Comparison of ENCODE assay signal across 1 cellular context in the genomic region with DNA sequence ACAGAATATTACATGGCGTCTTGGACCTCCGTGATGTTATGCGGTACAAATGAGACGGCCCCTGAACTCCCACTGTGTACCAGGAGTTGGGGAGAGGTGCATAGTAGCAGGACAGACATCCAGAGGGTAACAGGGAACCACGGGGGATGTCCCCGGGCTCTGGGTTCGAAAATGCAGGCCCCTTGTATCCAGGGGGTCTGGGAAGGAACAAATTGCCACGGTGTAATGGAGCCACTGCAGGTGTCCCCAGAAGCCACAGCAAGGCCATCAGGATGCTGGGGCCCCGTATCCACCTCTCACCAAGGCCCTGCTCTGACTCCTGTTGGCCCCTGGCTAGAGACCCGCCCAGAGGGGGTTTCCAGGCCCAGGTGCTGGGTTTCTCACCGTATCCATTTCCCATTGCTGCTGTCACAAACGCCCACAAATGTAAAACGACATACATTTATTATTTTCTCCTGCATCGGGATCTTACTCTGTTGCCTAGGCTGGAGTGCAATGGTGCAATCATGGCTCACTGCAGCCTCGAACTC.
A peak's percentile ranks its signal among the peaks of the same experiment; 100 is the strongest.
TF ChIP-seq lines count a peak whose summit lies in the region.

No MANE protein-coding gene starts in this region.

TF ChIP-seq in GM12878, 131 proteins besides CTCF, POLR2A, EP300 and RAD21 (continued from another document):
- TF ChIP-seq, protein P1, sequence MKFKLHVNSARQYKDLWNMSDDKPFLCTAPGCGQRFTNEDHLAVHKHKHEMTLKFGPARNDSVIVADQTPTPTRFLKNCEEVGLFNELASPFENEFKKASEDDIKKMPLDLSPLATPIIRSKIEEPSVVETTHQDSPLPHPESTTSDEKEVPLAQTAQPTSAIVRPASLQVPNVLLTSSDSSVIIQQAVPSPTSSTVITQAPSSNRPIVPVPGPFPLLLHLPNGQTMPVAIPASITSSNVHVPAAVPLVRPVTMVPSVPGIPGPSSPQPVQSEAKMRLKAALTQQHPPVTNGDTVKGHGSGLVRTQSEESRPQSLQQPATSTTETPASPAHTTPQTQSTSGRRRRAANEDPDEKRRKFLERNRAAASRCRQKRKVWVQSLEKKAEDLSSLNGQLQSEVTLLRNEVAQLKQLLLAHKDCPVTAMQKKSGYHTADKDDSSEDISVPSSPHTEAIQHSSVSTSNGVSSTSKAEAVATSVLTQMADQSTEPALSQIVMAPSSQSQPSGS (IDR thresholded peaks at IDR 0.05; ENCODE audit: low read length) = no peak; the same call in 1 of the 2 replicates
- TF ChIP-seq IKZF1 (conservative IDR thresholded peaks at IDR 0.05) (peak; percentile 39; the same call in 1 of the 2 replicates), RBBP5 (conservative IDR thresholded peaks at IDR 0.05) (no peak), ZBTB11 (CRISPR knock-in tag; IDR thresholded peaks at IDR 0.05) (no peak), HDAC6 (IDR thresholded peaks at IDR 0.05; ENCODE audit: unreplicated experiment) (no peak), ETV6 (conservative IDR thresholded peaks at IDR 0.05 in 1 of 2, IDR thresholded peaks at IDR 0.05 in 1 of 2; ENCODE audit: borderline replicate concordance in 1 of 2, low read depth in 1 of 2) (0 out of 4 replicates have a peak, but pooled peaks of 1 of the 2 experiments have one; percentile 12), MTA2 (IDR thresholded peaks at IDR 0.05; ENCODE audit: low read depth) (no peak), SP1 (IDR thresholded peaks at IDR 0.05; ENCODE audit: low read depth, low read length) (peak; percentile 12), KDM1A (IDR thresholded peaks at IDR 0.05; ENCODE audit: borderline replicate concordance) (no peak), HCFC1 (IDR thresholded peaks at IDR 0.05; ENCODE audit: low read length) (no peak), PML (IDR thresholded peaks at IDR 0.05; ENCODE audit: low read length) (no peak), ZNF207 (IDR thresholded peaks at IDR 0.05; ENCODE audit: borderline replicate concordance) (no peak), SIN3A (IDR thresholded peaks at IDR 0.05; ENCODE audit: low read depth, low read length) (no peak), ESRRA (IDR thresholded peaks at IDR 0.05; ENCODE audit: low read length) (no peak), CUX1 (IDR thresholded peaks at IDR 0.05; ENCODE audit: insufficient replicate concordance, low read depth, low read length) (no peak), IRF4 (IDR thresholded peaks at IDR 0.05; ENCODE audit: low read depth, low read length) (no peak), EED (IDR thresholded peaks at IDR 0.05; ENCODE audit: low read depth) (peak; percentile 43; the same call in 1 of the 2 replicates), MXI1 (IDR thresholded peaks at IDR 0.05; ENCODE audit: low read depth, low read length) (no peak), ZNF687 (IDR thresholded peaks at IDR 0.05) (peak; percentile 43; the same call in 1 of the 2 replicates)
- TF ChIP-seq, protein P2, sequence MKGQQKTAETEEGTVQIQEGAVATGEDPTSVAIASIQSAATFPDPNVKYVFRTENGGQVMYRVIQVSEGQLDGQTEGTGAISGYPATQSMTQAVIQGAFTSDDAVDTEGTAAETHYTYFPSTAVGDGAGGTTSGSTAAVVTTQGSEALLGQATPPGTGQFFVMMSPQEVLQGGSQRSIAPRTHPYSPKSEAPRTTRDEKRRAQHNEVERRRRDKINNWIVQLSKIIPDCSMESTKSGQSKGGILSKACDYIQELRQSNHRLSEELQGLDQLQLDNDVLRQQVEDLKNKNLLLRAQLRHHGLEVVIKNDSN (IDR thresholded peaks at IDR 0.05; ENCODE audit: borderline replicate concordance, extremely low read length, insufficient read depth, low read depth, low read length) = no peak
- TF ChIP-seq, protein P3, sequence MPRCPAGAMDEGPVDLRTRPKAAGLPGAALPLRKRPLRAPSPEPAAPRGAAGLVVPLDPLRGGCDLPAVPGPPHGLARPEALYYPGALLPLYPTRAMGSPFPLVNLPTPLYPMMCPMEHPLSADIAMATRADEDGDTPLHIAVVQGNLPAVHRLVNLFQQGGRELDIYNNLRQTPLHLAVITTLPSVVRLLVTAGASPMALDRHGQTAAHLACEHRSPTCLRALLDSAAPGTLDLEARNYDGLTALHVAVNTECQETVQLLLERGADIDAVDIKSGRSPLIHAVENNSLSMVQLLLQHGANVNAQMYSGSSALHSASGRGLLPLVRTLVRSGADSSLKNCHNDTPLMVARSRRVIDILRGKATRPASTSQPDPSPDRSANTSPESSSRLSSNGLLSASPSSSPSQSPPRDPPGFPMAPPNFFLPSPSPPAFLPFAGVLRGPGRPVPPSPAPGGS (IDR thresholded peaks at IDR 0.05; ENCODE audit: borderline replicate concordance, insufficient read depth, low read depth, low read length, poor library complexity, severe bottlenecking) = peak; percentile 69
TF ChIP-seq in GM12878: peak in this region for 16.
